ENCODE assay signal across 24 cellular contexts in the genomic region with DNA sequence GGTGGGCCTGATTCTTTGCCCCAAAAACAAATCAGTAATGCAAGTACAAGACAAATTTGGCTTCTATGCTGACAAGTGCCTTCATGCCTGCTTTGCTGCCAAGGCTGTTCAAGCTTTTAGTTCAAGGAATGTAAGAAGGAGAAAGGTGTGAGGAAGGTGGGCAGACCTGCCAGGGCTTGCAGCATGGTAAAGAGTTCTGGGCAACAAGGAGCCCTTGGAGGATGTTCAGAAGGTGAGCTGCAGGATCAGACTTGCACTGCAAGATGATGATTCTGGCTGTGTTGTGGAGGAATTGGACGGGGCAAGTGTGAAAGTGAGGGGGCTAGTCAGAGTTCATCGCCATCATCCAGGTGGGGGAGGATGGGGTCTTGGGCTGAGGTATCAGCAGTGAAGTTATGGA.
DNase-seq lines count a peak whose midpoint lies in the region; FAIRE-seq and TF ChIP-seq lines count a peak whose summit lies in the region.
"Had no signal": no experiment of that assay in that cellular context is flagged by ENCODE, and none has a peak within 500 bp of the region (broad histone marks: within the 10 kb centered on the region; RNA-seq: fewer than 3 reads in every experiment).

No MANE protein-coding gene starts in this region.

- H3K4me2 ChIP-seq in mesenchymal stem cell (ENCODE audit: low read length, poor library complexity, severe bottlenecking): no peak overlapping the region
- H3K4me2 ChIP-seq: BLaER1, GM23338, PC-9 had no signal

- DNase-seq in HPDE6-E6E7 (ENCODE audit: extremely low spot score): peak; percentile 56
- peak; percentile 95 for DNase-seq in bronchial epithelial cell (ENCODE audit: low read depth)
- DNase-seq in mesenchymal stem cell: no peak
- DNase-seq in ureter (ENCODE audit: low spot score): peak; percentile 65
- no peak for DNase-seq in cardiac septum (ENCODE audit: low spot score)
- DNase-seq in T-helper 2 cell: no peak
- no peak for DNase-seq in small intestine
- DNase-seq: CD4-positive, CD25-positive, alpha-beta regulatory T cell; DMS153; H9; Kasumi-1; MV-4-11; NCI-H1105; NCI-H1436 treated with DMSO at 0.1 percent for 48 hours; NCI-H187 treated with DMSO at 0.1 percent for 48 hours; NCI-H446 treated with DMSO at 0.1 percent for 48 hours; NCI-H526 treated with DMSO at 0.1 percent for 48 hours; PC-9; SHP77 had no signal

- H3K27ac ChIP-seq in mesenchymal stem cell (ENCODE audit: low read length, poor library complexity, severe bottlenecking) (no peak overlapping the region), small intestine (ENCODE audit: low read depth in 1 of 2, low read length in 1 of 2) (no peak overlapping the region)
- H3K27ac ChIP-seq: BLaER1, PC-9 had no signal

- intact Hi-C loops in cardiac septum (cut with DNase I): no loop called here

- no peaks in the 10 kb centered on the region for H3K9me3 ChIP-seq in mesenchymal stem cell (ENCODE audit: control insufficient read depth, low read length)
- H3K9me3 ChIP-seq in small intestine (ENCODE audit: control insufficient read depth, low read depth): no peaks in the 10 kb centered on the region
- H3K9me3 ChIP-seq: BLaER1 had no signal

- H3K4me3 ChIP-seq in bronchial epithelial cell (ENCODE audit: low read depth, low read length) (no peak overlapping the region), mesenchymal stem cell (ENCODE audit: insufficient read depth in 1 of 2, low read depth in 1 of 2, low read length in 2 of 2) (no peak overlapping the region), small intestine (ENCODE audit: low read depth in 1 of 2, low read length in 2 of 2) (no peak overlapping the region)
- H3K4me3 ChIP-seq: BLaER1, GM23338, PC-9 had no signal

- H3K18ac ChIP-seq in mesenchymal stem cell (ENCODE audit: low read depth in 1 of 2, low read length in 2 of 2): no peak overlapping the region

- no peaks in the 10 kb centered on the region for H3K27me3 ChIP-seq in bronchial epithelial cell (ENCODE audit: control insufficient read depth, insufficient read depth, low read length)
- peaks cover 0 to 3% of the 10 kb centered on the region in 2 experiments for H3K27me3 ChIP-seq in mesenchymal stem cell (ENCODE audit: control insufficient read depth in 1 of 2, insufficient read depth in 1 of 2, low read length in 2 of 2)
- H3K27me3 ChIP-seq in small intestine (ENCODE audit: control insufficient read depth in 2 of 2, insufficient read depth in 2 of 2, low read length in 2 of 2): no peaks in the 10 kb centered on the region
- H3K27me3 ChIP-seq: BLaER1 had no signal

- no peak overlapping the region for H4K91ac ChIP-seq in mesenchymal stem cell (ENCODE audit: low read length)

- no peak overlapping the region for H2BK15ac ChIP-seq in mesenchymal stem cell (ENCODE audit: low read depth, poor library complexity, severe bottlenecking)

- TF ChIP-seq CTCF in bronchial epithelial cell (IDR thresholded peaks at IDR 0.05; ENCODE audit: insufficient read depth, low read length, severe bottlenecking): no peak

- no peaks in the 10 kb centered on the region for H3K4me1 ChIP-seq in mesenchymal stem cell (ENCODE audit: control insufficient read depth, insufficient read depth, low read depth, low read length)
- H3K4me1 ChIP-seq in small intestine (ENCODE audit: control insufficient read depth in 2 of 2, insufficient read depth in 1 of 2, low read depth in 1 of 2, low read length in 1 of 2): no peaks in the 10 kb centered on the region
- H3K4me1 ChIP-seq: BLaER1 had no signal

- no peaks in the 10 kb centered on the region for H3K79me1 ChIP-seq in mesenchymal stem cell (replicated peaks; ENCODE audit: low read length, poor library complexity, severe bottlenecking)

- no peak overlapping the region for H3K4ac ChIP-seq in mesenchymal stem cell (ENCODE audit: low read depth in 1 of 2, low read length in 2 of 2)

- H2AFZ ChIP-seq in mesenchymal stem cell (ENCODE audit: low read depth, low read length): peak overlapping the region; percentile 18
- H2AFZ ChIP-seq: GM23338, PC-9 had no signal

- no peak overlapping the region for H4K8ac ChIP-seq in mesenchymal stem cell (ENCODE audit: low read length)

- FAIRE-seq in bronchial epithelial cell (lab: Jason Lieb, UNC) (no peak), small intestine (lab: Jason Lieb, UNC) (no peak)
- FAIRE-seq: A204.1, G401.6, HepG2 had no signal

- H3K36me3 ChIP-seq in bronchial epithelial cell (ENCODE audit: control insufficient read depth, insufficient read depth, low read length): no peaks in the 10 kb centered on the region
- H3K36me3 ChIP-seq in mesenchymal stem cell (ENCODE audit: control insufficient read depth in 1 of 2, insufficient read depth in 2 of 2, low read depth in 1 of 2, low read length in 2 of 2): no peaks in the 10 kb centered on the region
- no peaks in the 10 kb centered on the region for H3K36me3 ChIP-seq in small intestine (ENCODE audit: control insufficient read depth in 2 of 2, insufficient read depth in 2 of 2, low read length in 2 of 2)
- H3K36me3 ChIP-seq: BLaER1 had no signal

- 92% methylated on average over 2 of the region's 2 CpGs for WGBS in mesenchymal stem cell
- 68 to 88% (median 85%) methylated on average over 2 of the region's 2 CpGs for WGBS in small intestine, 3 donors

- peak overlapping the region in 1 of 2 experiments; percentile 31 for H3K14ac ChIP-seq in mesenchymal stem cell (ENCODE audit: low read length in 2 of 2)

- no peak overlapping the region for H2BK120ac ChIP-seq in mesenchymal stem cell (ENCODE audit: low read depth, low read length)

- no peak overlapping the region for H2AK5ac ChIP-seq in mesenchymal stem cell (ENCODE audit: low read length, severe bottlenecking)

- H2BK12ac ChIP-seq in mesenchymal stem cell (ENCODE audit: low read length in 2 of 2): no peak overlapping the region

- H2BK5ac ChIP-seq in mesenchymal stem cell (ENCODE audit: low read depth, low read length, poor library complexity, severe bottlenecking): no peak overlapping the region

- H3K9ac ChIP-seq in mesenchymal stem cell (ENCODE audit: low read length): no peak overlapping the region
- H3K9ac ChIP-seq: BLaER1 had no signal

- H3K23ac ChIP-seq in mesenchymal stem cell (ENCODE audit: low read length in 2 of 2): no peak overlapping the region

Comparison
In these comparisons a context has a peak if more than half of its experiments do, and no peak if none do; other contexts are left out.
1. DNase-seq: peak in HPDE6-E6E7 (single experiment), bronchial epithelial cell (single experiment) and ureter (single experiment); none in mesenchymal stem cell (single experiment), cardiac septum (single experiment), T-helper 2 cell (0 of 5) and small intestine (single experiment).